In genomic region chr12:95402096-95402495, GRCh38 we compare ENCODE assay signal across 17 cellular contexts.
DNase-seq lines count a peak whose midpoint lies in the region; ATAC-seq and TF ChIP-seq lines count a peak whose summit lies in the region.
"Had no signal": no experiment of that assay in that cellular context is flagged by ENCODE, and none has a peak within 500 bp of the region (broad histone marks: within the 10 kb centered on the region; RNA-seq: fewer than 3 reads in every experiment).

No MANE protein-coding gene starts in this region.

- H3K36me3 ChIP-seq in neuronal stem cell (replicated peaks in 1 of 2; ENCODE audit: control insufficient read depth in 2 of 2, insufficient read depth in 2 of 2, low read length in 2 of 2) (no peaks in the 10 kb centered on the region), colonic mucosa (no peaks in the 10 kb centered on the region)

- no peak overlapping the region for H3K56ac ChIP-seq in H9 (ENCODE audit: insufficient read length, low read depth, low read length)

- H3K4me2 ChIP-seq in H9 (ENCODE audit: insufficient read depth, insufficient read length, low read length): no peak overlapping the region
- no peak overlapping the region for H3K4me2 ChIP-seq in neuronal stem cell (ENCODE audit: insufficient read depth, low read length, poor library complexity, severe bottlenecking)

- no peak overlapping the region for H2BK15ac ChIP-seq in H9 (ENCODE audit: low read depth, low read length)
- no peak overlapping the region for H2BK15ac ChIP-seq in neuronal stem cell (ENCODE audit: low read length)

- no peak overlapping the region for H2BK12ac ChIP-seq in H9 (ENCODE audit: insufficient read length, low read depth, low read length)
- H2BK12ac ChIP-seq in neuronal stem cell (ENCODE audit: low read length): no peak overlapping the region

- H3K9me3 Mint-ChIP-seq in H9 (0 out of 5 replicates have a peak, but pooled peaks cover 0 to under 1% of the 10 kb centered on the region in 2 experiments), T-cell (no peaks in the 10 kb centered on the region)
- H3K9me3 Mint-ChIP-seq in activated CD4-positive, alpha-beta memory T cell treated with anti-CD3 and anti-CD28 coated beads, Interleukin-2, amount 10 ng/mL, durations not matched to agents 7 days and 5 days: no peaks in the 10 kb centered on the region
- H3K9me3 Mint-ChIP-seq: CD4-positive, alpha-beta T cell had no signal

- H3K27ac ChIP-seq in H9 (ENCODE audit: insufficient read length, low read depth, low read length): no peak overlapping the region
- H3K27ac ChIP-seq in neuronal stem cell (replicated peaks; ENCODE audit: low read length): no peak overlapping the region
- H3K27ac ChIP-seq in colonic mucosa: no peak overlapping the region
- H3K27ac ChIP-seq: HL-60 had no signal

- H3K79me2 ChIP-seq in H9 (ENCODE audit: insufficient read depth, low read length): no peaks in the 10 kb centered on the region

- H3K9ac ChIP-seq in H9 (ENCODE audit: extremely low read depth, insufficient read length, low read length) (no peak overlapping the region), neuronal stem cell (ENCODE audit: low read depth, low read length, poor library complexity) (no peak overlapping the region), colonic mucosa (ENCODE audit: low read depth in 2 of 2, low read length in 2 of 2) (no peak overlapping the region)

- H2BK20ac ChIP-seq in H9 (ENCODE audit: low read depth, low read length, poor library complexity, severe bottlenecking): peak overlapping the region; percentile 60

- no CpG with 5 or more reads among the region's 4 CpGs for WGBS in H9 (ENCODE audit: extremely low coverage, insufficient read length, low lambda C conversion rate)
- no CpG with 5 or more reads among the region's 4 CpGs for WGBS in neuronal stem cell (ENCODE audit: extremely low coverage in 2 of 2, insufficient read length in 2 of 2, insufficient replicate concordance in 1 of 2), 2 donors

- H3K4me1 Mint-ChIP-seq in H9 (peaks cover 6 to 12% of the 10 kb centered on the region in 2 experiments), T-cell (peaks cover 0 to 1% (median 0%) of the 10 kb centered on the region in 3 donors)
- H3K4me1 Mint-ChIP-seq in activated CD4-positive, alpha-beta memory T cell treated with anti-CD3 and anti-CD28 coated beads, Interleukin-2, amount 10 ng/mL, durations not matched to agents 7 days and 5 days: peaks cover under 1% of the 10 kb centered on the region
- H3K4me1 Mint-ChIP-seq: B cell had no signal

- H2BK120ac ChIP-seq in H9 (ENCODE audit: low read depth, low read length, poor library complexity, severe bottlenecking) (no peak overlapping the region), neuronal stem cell (ENCODE audit: low read depth, low read length) (no peak overlapping the region)

- no peak overlapping the region for H3T11ph ChIP-seq in H9 (ENCODE audit: low read length)

- H3K36me3 Mint-ChIP-seq in H9 (ENCODE audit: insufficient read depth in 1 of 3, low read depth in 3 of 3): no peaks in the 10 kb centered on the region
- no peaks in the 10 kb centered on the region for H3K36me3 Mint-ChIP-seq in activated CD4-positive, alpha-beta memory T cell treated with anti-CD3 and anti-CD28 coated beads, Interleukin-2, amount 10 ng/mL, durations not matched to agents 7 days and 5 days (ENCODE audit: low read depth)
- no peaks in the 10 kb centered on the region for H3K36me3 Mint-ChIP-seq in T-cell

- H3K23me2 ChIP-seq in H9 (ENCODE audit: insufficient read length, low read depth, low read length, poor library complexity, severe bottlenecking): no peaks in the 10 kb centered on the region

- no peak for ATAC-seq in T-cell (replicated peaks in 1 of 4)
- ATAC-seq: HCT116 had no signal

- no peaks in the 10 kb centered on the region for H3K79me1 ChIP-seq in H9 (ENCODE audit: insufficient read depth, low read depth, low read length, poor library complexity, severe bottlenecking)
- no peaks in the 10 kb centered on the region for H3K79me1 ChIP-seq in neuronal stem cell (ENCODE audit: low read depth, low read length)

- no peak overlapping the region; a peak in 1 of 5 replicates for H3K4me3 Mint-ChIP-seq in H9
- H3K4me3 Mint-ChIP-seq in activated CD4-positive, alpha-beta memory T cell treated with anti-CD3 and anti-CD28 coated beads, Interleukin-2, amount 10 ng/mL, durations not matched to agents 7 days and 5 days: no peak overlapping the region
- no peak overlapping the region for H3K4me3 Mint-ChIP-seq in T-cell
- H3K4me3 Mint-ChIP-seq: B cell; CD4-positive, alpha-beta T cell had no signal

- H3K9me3 ChIP-seq in H9 (ENCODE audit: control insufficient read depth, low read depth, low read length) (no peaks in the 10 kb centered on the region), neuronal stem cell (replicated peaks in 1 of 2; ENCODE audit: control insufficient read depth in 2 of 2, insufficient read depth in 1 of 2, low read depth in 1 of 2, low read length in 2 of 2) (no peaks in the 10 kb centered on the region), colonic mucosa (no peaks in the 10 kb centered on the region)

- no peak overlapping the region for H2AK5ac ChIP-seq in H9 (ENCODE audit: insufficient read length, low read length)
- no peak overlapping the region for H2AK5ac ChIP-seq in neuronal stem cell (ENCODE audit: low read depth, low read length)

- H2BK5ac ChIP-seq in H9 (ENCODE audit: insufficient read length, low read length): no peak overlapping the region
- H2BK5ac ChIP-seq in neuronal stem cell (ENCODE audit: low read length): no peak overlapping the region

- H3K18ac ChIP-seq in H9 (ENCODE audit: insufficient read length, low read depth, low read length) (no peak overlapping the region), neuronal stem cell (ENCODE audit: low read length) (peak overlapping the region; percentile 15)

- no peak overlapping the region for H4K5ac ChIP-seq in H9 (ENCODE audit: insufficient read length, low read depth, low read length)

- TF ChIP-seq CTCF in H9 (conservative IDR thresholded peaks at IDR 0.05) (no peak), colonic mucosa (IDR thresholded peaks at IDR 0.05) (no peak)

- H3K4me3 ChIP-seq in neuronal stem cell (ENCODE audit: low read length in 2 of 2): no peak overlapping the region
- H3K4me3 ChIP-seq in colonic mucosa: no peak overlapping the region

- H3K27ac Mint-ChIP-seq in H9 (no peak overlapping the region), T-cell (no peak overlapping the region)
- H3K27ac Mint-ChIP-seq in activated CD4-positive, alpha-beta memory T cell treated with anti-CD3 and anti-CD28 coated beads, Interleukin-2, amount 10 ng/mL, durations not matched to agents 7 days and 5 days: no peak overlapping the region
- H3K27ac Mint-ChIP-seq: B cell; CD4-positive, alpha-beta T cell had no signal

- H4K20me1 ChIP-seq in H9 (ENCODE audit: control insufficient read depth, insufficient read depth, insufficient read length): no peaks in the 10 kb centered on the region

- DNase-seq in H9 (peak; percentile 52), ecto neural progenitor cell (ENCODE audit: low spot score) (peak; percentile 49), iPS-NIHi11 (ENCODE audit: low spot score) (peak; percentile 58), neuronal stem cell (ENCODE audit: low spot score) (no peak), HEK293T (ENCODE audit: extremely low spot score) (no peak), colonic mucosa (no peak), T-cell (no peak)
- no peak for DNase-seq in activated CD4-positive, alpha-beta memory T cell treated with anti-CD3 and anti-CD28 coated beads, Interleukin-2, amount 10 ng/mL, durations not matched to agents 7 days and 5 days
- DNase-seq: C1 segment of cervical spinal cord; CD4-positive, alpha-beta T cell; DMS153; DMS79 treated with DMSO at 0.1 percent for 48 hours; EL; GOT3 had no signal

- peak overlapping the region; percentile 73 for H2AFZ ChIP-seq in H9 (ENCODE audit: low read length)
- no peak overlapping the region for H2AFZ ChIP-seq in neuronal stem cell (ENCODE audit: low read length)

- no peaks in the 10 kb centered on the region for H3K4me1 ChIP-seq in H9 (ENCODE audit: insufficient read depth, low read length)
- peaks cover 0 to 2% of the 10 kb centered on the region in 2 donors for H3K4me1 ChIP-seq in neuronal stem cell (ENCODE audit: control insufficient read depth in 2 of 2, insufficient read depth in 1 of 2, low read depth in 1 of 2, low read length in 2 of 2)
- no peaks in the 10 kb centered on the region for H3K4me1 ChIP-seq in colonic mucosa

- H4K8ac ChIP-seq in H9 (replicated peaks; ENCODE audit: insufficient read length, low read depth, low read length): no peak overlapping the region
- H4K8ac ChIP-seq in neuronal stem cell (ENCODE audit: low read depth, low read length): no peak overlapping the region

- no peak overlapping the region for H3K4ac ChIP-seq in H9 (ENCODE audit: low read depth, low read length)
- H3K4ac ChIP-seq in neuronal stem cell (ENCODE audit: low read length): no peak overlapping the region

- H4K91ac ChIP-seq in H9 (ENCODE audit: insufficient read length, low read depth, low read length): no peak overlapping the region
- H4K91ac ChIP-seq in neuronal stem cell (ENCODE audit: low read depth, low read length, poor library complexity): no peak overlapping the region

- H3K27me3 Mint-ChIP-seq in H9 (ENCODE audit: low read depth): no peaks in the 10 kb centered on the region
- H3K27me3 Mint-ChIP-seq in activated CD4-positive, alpha-beta memory T cell treated with anti-CD3 and anti-CD28 coated beads, Interleukin-2, amount 10 ng/mL, durations not matched to agents 7 days and 5 days: peaks cover 12% of the 10 kb centered on the region
- H3K27me3 Mint-ChIP-seq in T-cell: peaks cover 8 to 14% of the 10 kb centered on the region in 2 donors

- H3K14ac ChIP-seq in H9 (ENCODE audit: insufficient read depth, low read length) (no peak overlapping the region), neuronal stem cell (ENCODE audit: low read length) (no peak overlapping the region)

- CTCF ChIA-PET in HEK293T (lab: Yijun Ruan, JAX): no interaction called here
- CTCF ChIA-PET in activated CD4-positive, alpha-beta memory T cell treated with anti-CD3 and anti-CD28 coated beads, Interleukin-2, amount 10 ng/mL, durations not matched to agents 7 days and 5 days (lab: Charles Lee): no interaction called here
- CTCF ChIA-PET in T-cell (lab: Charles Lee): interaction anchor here in 1 of 2 donors (0.6 kb wide), 1 partner anchor 120 kb away, joined by 3 read pairs; no protein-coding TSS in a partner anchor

- POLR2A ChIA-PET in HEK293T (lab: Yijun Ruan, JAX): interaction anchor here (1.1 kb wide), 1 partner anchor 72 kb away, joined by 4 read pairs; the partner anchor contains the start of gene METAP2
- POLR2A ChIA-PET in activated CD4-positive, alpha-beta memory T cell treated with anti-CD3 and anti-CD28 coated beads, Interleukin-2, amount 10 ng/mL, durations not matched to agents 7 days and 5 days (lab: Charles Lee): no interaction called here
- POLR2A ChIA-PET in T-cell (lab: Charles Lee): interaction anchor here in 1 of 2 donors (0.7 kb wide), 1 partner anchor 170 kb away, joined by 7 read pairs; no protein-coding TSS in a partner anchor

- intact Hi-C loops in colonic mucosa (cut with DNase I): no loop called here

- H3K27me3 ChIP-seq in H9 (ENCODE audit: insufficient read depth, low read length) (no peaks in the 10 kb centered on the region), neuronal stem cell (ENCODE audit: control insufficient read depth in 3 of 3, insufficient read depth in 3 of 3, low read depth in 1 of 3, low read length in 3 of 3) (peaks cover 0 to 4% (median 0%) of the 10 kb centered on the region in 3 experiments), colonic mucosa (no peaks in the 10 kb centered on the region)

- no peak overlapping the region for H3K23ac ChIP-seq in H9 (ENCODE audit: insufficient read length, low read depth, low read length)
- no peak overlapping the region for H3K23ac ChIP-seq in neuronal stem cell (ENCODE audit: low read depth, low read length, poor library complexity)

Comparison
In these comparisons a context has a peak if more than half of its experiments do, and no peak if none do; other contexts are left out.
1. DNase-seq: peak in H9 (single experiment), ecto neural progenitor cell (single experiment) and iPS-NIHi11 (single experiment); none in neuronal stem cell (single experiment), HEK293T (single experiment), colonic mucosa (single experiment), activated CD4-positive, alpha-beta memory T cell treated with anti-CD3 and anti-CD28 coated beads, Interleukin-2, amount 10 ng/mL, durations not matched to agents 7 days and 5 days (single experiment) and T-cell (0 of 34).